1 cellular context compared by ENCODE assay signal in genomic region chr12:96383991-96384390, GRCh38.
TF ChIP-seq lines count a peak whose summit lies in the region.

No MANE protein-coding gene starts in this region.

TF ChIP-seq in GM23338, 12 proteins besides CTCF, POLR2A, EP300 and RAD21:
- no peak for TF ChIP-seq ZNF462 (CRISPR knock-in tag; IDR thresholded peaks at IDR 0.05)
